ENCODE assay signal across 14 cellular contexts in genomic region chr22:43006753-43007152, GRCh38. TPM values are rescaled to one million over a fixed set of nuclear protein-coding genes. Genes with fewer than 3 reads are reported as not detected.
A peak's percentile ranks its signal among the peaks of the same experiment; 100 is the strongest.
DNase-seq lines count a peak whose midpoint lies in the region; ATAC-seq and TF ChIP-seq lines count a peak whose summit lies in the region.
"Had no signal": no experiment of that assay in that cellular context is flagged by ENCODE, and none has a peak within 500 bp of the region (broad histone marks: within the 10 kb centered on the region; RNA-seq: fewer than 3 reads in every experiment).

No MANE protein-coding gene starts in this region.

- peaks cover 16 to 29% of the 10 kb centered on the region in 2 donors for H3K4me1 ChIP-seq in lung (ENCODE audit: control insufficient read depth in 2 of 2, insufficient read depth in 2 of 2, low read length in 2 of 2)
- H3K4me1 ChIP-seq in right atrium auricular region, result peaks cover 0 to 54% of the 10 kb centered on the region in 2 donors
- peaks cover 22% of the 10 kb centered on the region for H3K4me1 ChIP-seq in effector memory CD4-positive, alpha-beta T cell (ENCODE audit: control insufficient read depth, insufficient read depth, low read length, poor library complexity, severe bottlenecking)

- H3K4me3 Mint-ChIP-seq in type B pancreatic cell, result no peak overlapping the region
- H3K4me3 Mint-ChIP-seq: activated naive CD8-positive, alpha-beta T cell treated with anti-CD3 and anti-CD28 coated beads, Interleukin-2, amount 10 ng/mL, durations not matched to agents 7 days and 5 days had no signal

- peaks cover 4% of the 10 kb centered on the region for H3K9me3 Mint-ChIP-seq in type B pancreatic cell
- H3K9me3 Mint-ChIP-seq: activated naive CD8-positive, alpha-beta T cell treated with anti-CD3 and anti-CD28 coated beads, Interleukin-2, amount 10 ng/mL, durations not matched to agents 7 days and 5 days had no signal

- H3K4me1 Mint-ChIP-seq in type B pancreatic cell (ENCODE audit: unreplicated experiment), result peaks cover 68% of the 10 kb centered on the region

- peaks cover 9% of the 10 kb centered on the region for H3K36me3 Mint-ChIP-seq in type B pancreatic cell

- H3K36me3 ChIP-seq in lung (ENCODE audit: control insufficient read depth in 2 of 2, insufficient read depth in 2 of 2, low read length in 2 of 2), result no peaks in the 10 kb centered on the region
- no peaks in the 10 kb centered on the region for H3K36me3 ChIP-seq in right atrium auricular region
- no peaks in the 10 kb centered on the region for H3K36me3 ChIP-seq in effector memory CD4-positive, alpha-beta T cell (ENCODE audit: control insufficient read depth, insufficient read depth, low read length)
- H3K36me3 ChIP-seq: thoracic aorta had no signal

- H3K27ac Mint-ChIP-seq in type B pancreatic cell, result peak overlapping the region; percentile 80
- H3K27ac Mint-ChIP-seq: activated naive CD8-positive, alpha-beta T cell treated with anti-CD3 and anti-CD28 coated beads, Interleukin-2, amount 10 ng/mL, durations not matched to agents 7 days and 5 days had no signal

- peak overlapping the region; percentile 94 for H3K27ac ChIP-seq in HL-60 (replicated peaks)
- peak overlapping the region in 1 of 2 donors; percentile 88 for H3K27ac ChIP-seq in lung (ENCODE audit: low read depth in 1 of 2, low read length in 1 of 2)
- H3K27ac ChIP-seq in right atrium auricular region, result no peak overlapping the region
- no peak overlapping the region for H3K27ac ChIP-seq in effector memory CD4-positive, alpha-beta T cell (ENCODE audit: insufficient read depth, low read length, poor library complexity, severe bottlenecking)

- H3K27me3 ChIP-seq in HL-60 (ENCODE audit: insufficient read depth, poor library complexity, severe bottlenecking) (no peaks in the 10 kb centered on the region), lung (ENCODE audit: control insufficient read depth, insufficient read depth) (no peaks in the 10 kb centered on the region), right atrium auricular region (no peaks in the 10 kb centered on the region)
- no peaks in the 10 kb centered on the region for H3K27me3 ChIP-seq in effector memory CD4-positive, alpha-beta T cell (replicated peaks; ENCODE audit: control insufficient read depth, insufficient read depth, low read length, poor library complexity, severe bottlenecking)

- WGBS in lung, 2 donors, result 75 to 89% methylated on average over 7 of the region's 7 CpGs

- H3K9me3 ChIP-seq in lung (ENCODE audit: control insufficient read depth in 2 of 2, insufficient read depth in 1 of 2, low read length in 1 of 2) (no peaks in the 10 kb centered on the region), right atrium auricular region (no peaks in the 10 kb centered on the region)
- H3K9me3 ChIP-seq in effector memory CD4-positive, alpha-beta T cell (ENCODE audit: control insufficient read depth, low read length), result no peaks in the 10 kb centered on the region
- H3K9me3 ChIP-seq: thoracic aorta had no signal

- H3K4me3 ChIP-seq in HL-60 (replicated peaks; ENCODE audit: insufficient read depth, low read length) (no peak overlapping the region), lung (no peak overlapping the region), right atrium auricular region (no peak overlapping the region)
- no peak overlapping the region for H3K4me3 ChIP-seq in effector memory CD4-positive, alpha-beta T cell (ENCODE audit: insufficient read depth, low read depth, low read length, poor library complexity, severe bottlenecking)
- H3K4me3 ChIP-seq: thoracic aorta had no signal

- no peaks in the 10 kb centered on the region for H3K27me3 Mint-ChIP-seq in type B pancreatic cell
- H3K27me3 Mint-ChIP-seq: activated naive CD8-positive, alpha-beta T cell treated with anti-CD3 and anti-CD28 coated beads, Interleukin-2, amount 10 ng/mL, durations not matched to agents 7 days and 5 days had no signal

- ATAC-seq in lung (ENCODE audit: insufficient read depth, low FRiP score), result peak; percentile 24

- DNase-seq in HL-60 (ENCODE audit: low read depth in 1 of 2, low spot score in 1 of 2) (no peak), amniotic epithelial cell (ENCODE audit: low read depth) (peak; percentile 47), lung (ENCODE audit: low spot score) (peak; percentile 64), type B pancreatic cell (ENCODE audit: extremely low spot score, unreplicated experiment) (no peak), right atrium auricular region (ENCODE audit: low spot score) (no peak)
- DNase-seq in effector memory CD4-positive, alpha-beta T cell, result no peak
- DNase-seq in activated naive CD4-positive, alpha-beta T cell treated with anti-CD3 and anti-CD28 coated beads, Interleukin-2, amount 50 U/mL, for 16 hours, result no peak
- DNase-seq: activated naive CD8-positive, alpha-beta T cell treated with anti-CD3 and anti-CD28 coated beads, Interleukin-2, amount 10 ng/mL, durations not matched to agents 7 days and 5 days; foreskin fibroblast; hypothalamus; NCI-H1105 treated with DMSO at 0.1 percent for 48 hours; NCI-H2081 treated with DMSO at 0.1 percent for 48 hours; NCI-H524 treated with DMSO at 0.1 percent for 48 hours had no signal

- TF ChIP-seq CTCF in HL-60 (IDR thresholded peaks at IDR 0.05; ENCODE audit: insufficient read depth, low read length), result no peak
- TF ChIP-seq CTCF in lung (IDR thresholded peaks at IDR 0.05; ENCODE audit: control extremely low read depth, extremely low read depth), result no peak
- TF ChIP-seq CTCF in type B pancreatic cell (conservative IDR thresholded peaks at IDR 0.05), result no peak
- TF ChIP-seq CTCF in right atrium auricular region (IDR thresholded peaks at IDR 0.05), result no peak

RNA-seq across cellular contexts. Expression of gene PACSIN2, which starts 8.2 kb away (rescaled TPM):
- total RNA-seq in lung (100 to 1,000 TPM in 1 of 2 donors, 10 to 100 TPM in 1; 75.6 to 149 TPM), type B pancreatic cell (ENCODE audit: low replicate concordance) (53.4 and 89.1 TPM in 2 replicates), right atrium auricular region (10 to 100 TPM; 66.3 to 89.8 TPM)
- 10 to 100 TPM; 40.3 to 92.5 TPM for polyA plus RNA-seq in lung

Comparison
In these comparisons a context has a peak if more than half of its experiments do, and no peak if none do; other contexts are left out.
1. DNase-seq: peak in amniotic epithelial cell (single experiment) and lung (single experiment); none in HL-60 (0 of 2), type B pancreatic cell (single experiment), right atrium auricular region (single experiment), effector memory CD4-positive, alpha-beta T cell (0 of 3) and activated naive CD4-positive, alpha-beta T cell treated with anti-CD3 and anti-CD28 coated beads, Interleukin-2, amount 50 U/mL, for 16 hours (single experiment).